Comparison of ENCODE assay signal across 9 cellular contexts in the genomic region with DNA sequence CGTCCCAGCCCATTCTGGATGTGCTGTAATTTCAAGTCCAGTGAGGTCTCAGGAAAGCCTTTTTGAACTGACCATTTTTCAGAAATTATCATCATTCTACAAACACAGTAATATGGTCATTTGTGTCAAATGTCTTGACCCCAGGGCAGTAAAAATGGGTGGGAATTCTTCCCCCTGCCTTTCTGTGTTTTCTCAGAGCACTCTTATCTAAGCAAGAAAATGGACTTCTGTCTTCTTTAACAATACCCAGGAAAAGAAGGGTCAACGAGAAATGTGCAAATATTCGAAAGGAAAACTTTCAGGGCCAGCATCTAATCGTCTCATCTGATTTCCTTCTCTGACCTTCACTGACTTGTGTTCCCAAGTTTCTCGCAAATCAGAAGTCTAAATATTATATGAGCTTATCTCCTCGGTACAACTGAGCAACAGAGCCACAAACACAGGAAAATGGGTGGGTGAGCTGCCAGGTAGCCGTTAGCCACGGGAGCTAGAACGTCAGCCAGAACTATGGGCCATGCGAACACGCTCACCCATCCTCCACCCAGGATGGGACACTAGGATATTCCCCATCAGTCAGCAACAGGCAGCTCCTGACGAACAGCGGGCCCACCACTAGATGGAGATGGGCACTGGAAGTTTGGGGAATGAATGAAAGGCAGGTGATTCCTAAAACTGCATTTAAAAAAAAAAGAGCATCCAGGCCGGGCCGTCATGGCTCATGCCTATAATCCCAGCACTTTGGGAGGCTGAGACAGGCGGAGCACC. TPM values are rescaled to one million over a fixed set of nuclear protein-coding genes. Genes with fewer than 3 reads are reported as not detected.
DNase-seq lines count a peak whose midpoint lies in the region; ATAC-seq and TF ChIP-seq lines count a peak whose summit lies in the region.
"Had no signal": no experiment of that assay in that cellular context is flagged by ENCODE, and none has a peak within 500 bp of the region (broad histone marks: within the 10 kb centered on the region; RNA-seq: fewer than 3 reads in every experiment).

No MANE protein-coding gene starts in this region.

- CTCF ChIA-PET in IMR-90 (lab: Yijun Ruan, JAX) = interaction anchor here (0.5 to 1.4 kb wide), 4 partner anchors 68 to 218 kb away, joined by 3 to 7 read pairs (median 4); no protein-coding TSS in a partner anchor
- CTCF ChIA-PET in CD4-positive, alpha-beta memory T cell (lab: Charles Lee; ENCODE audit: partially characterized antibody) = interaction anchor here (0.6 to 1.8 kb wide), 6 partner anchors 70 to 217 kb away, joined by 3 to 5 read pairs (median 3); no protein-coding TSS in a partner anchor

- ATAC-seq in IMR-90 (ENCODE audit: low read depth) = no peak
- peak; percentile 56 to 71 (median 61) for ATAC-seq in right lobe of liver
- ATAC-seq in HG02885 (IDR thresholded peaks at IDR 0.05; ENCODE audit: poor library complexity, unreplicated experiment) = no peak

- H3K4me2 ChIP-seq in IMR-90 (ENCODE audit: low read depth, low read length) = no peak overlapping the region

- H3K27ac ChIP-seq in IMR-90 (ENCODE audit: insufficient read depth, low read length) = no peak overlapping the region
- peak overlapping the region in 2 of 3 donors; percentile 21 to 24 for H3K27ac ChIP-seq in right lobe of liver
- H3K27ac ChIP-seq in CD4-positive, alpha-beta memory T cell (ENCODE audit: low read depth, low read length) = no peak overlapping the region

- no peak overlapping the region for H2AK9ac ChIP-seq in IMR-90 (replicated peaks; ENCODE audit: low read depth, low read length, poor library complexity)

- no peak overlapping the region for H3K23ac ChIP-seq in IMR-90 (ENCODE audit: low read depth, low read length)

- POLR2A ChIA-PET in IMR-90 (lab: Charles Lee; ENCODE audit: unreplicated experiment) = no interaction called here
- POLR2A ChIA-PET in CD4-positive, alpha-beta memory T cell (lab: Charles Lee; ENCODE audit: partially characterized antibody) = no interaction called here

- no peak overlapping the region for H3K56ac ChIP-seq in IMR-90 (ENCODE audit: extremely low read depth, insufficient read depth, low read length)

- H3K4me3 Mint-ChIP-seq in CD4-positive, alpha-beta memory T cell = no peak overlapping the region

- H3K4me1 ChIP-seq in IMR-90 (ENCODE audit: control insufficient read depth, insufficient read depth, low read length) = peaks cover 15% of the 10 kb centered on the region
- peaks cover 0 to 30% (median 5%) of the 10 kb centered on the region in 4 donors for H3K4me1 ChIP-seq in right lobe of liver
- peaks cover 13% of the 10 kb centered on the region for H3K4me1 ChIP-seq in CD4-positive, alpha-beta memory T cell (ENCODE audit: insufficient read depth, low read length)

- no peak overlapping the region for H3K9ac ChIP-seq in IMR-90 (ENCODE audit: low read depth, low read length)

- H4K91ac ChIP-seq in IMR-90 (ENCODE audit: insufficient read depth, low read depth, low read length) = peak overlapping the region; percentile 16; the same call in 1 of the 2 replicates

- no peaks in the 10 kb centered on the region for H3K79me1 ChIP-seq in IMR-90 (ENCODE audit: low read depth in 1 of 2, low read length in 2 of 2)

- peaks cover 7 to 9% of the 10 kb centered on the region in 2 donors for H3K27me3 Mint-ChIP-seq in CD4-positive, alpha-beta memory T cell

- H3K4me1 Mint-ChIP-seq in CD4-positive, alpha-beta memory T cell = peaks cover 11 to 17% (median 12%) of the 10 kb centered on the region in 4 donors

- H3K4ac ChIP-seq in IMR-90 (ENCODE audit: low read depth, low read length) = peak overlapping the region; percentile 47

- dilution Hi-C loops in IMR-90 (cut with HindIII; ENCODE audit: low sequenced_read_pairs, unreplicated experiment) = no loop called here

- H3K9me3 Mint-ChIP-seq in CD4-positive, alpha-beta memory T cell = no peaks in the 10 kb centered on the region

- H2BK15ac ChIP-seq in IMR-90 (ENCODE audit: low read depth, low read length) = peak overlapping the region; percentile 23; the same call in 1 of the 3 replicates

- DNase-seq in AG09309 (ENCODE audit: low read depth) (no peak), IMR-90 (peak; percentile 28), cardiac fibroblast (ENCODE audit: low read depth in 2 of 2) (peak; percentile 41 to 60), right lobe of liver (peak; percentile 74 to 80 (median 79)), NCI-H1417 (lab: John Stamatoyannopoulos, UW) (no peak), NCI-H128 (lab: John Stamatoyannopoulos, UW; ENCODE audit: unreplicated experiment) (no peak)
- DNase-seq in CD4-positive, alpha-beta memory T cell = no peak
- DNase-seq: activated CD4-positive, alpha-beta T cell treated with anti-CD3 and anti-CD28 coated beads, Interleukin-2, amount 50 U/mL, for 4 hours had no signal

- H2BK20ac ChIP-seq in IMR-90 (ENCODE audit: low read depth, low read length) = peak overlapping the region; percentile 70

- H3K4me3 ChIP-seq in AG09309 (ENCODE audit: control insufficient read depth, low read depth, low read length) = no peak overlapping the region
- no peak overlapping the region for H3K4me3 ChIP-seq in IMR-90 (ENCODE audit: insufficient read depth, low read depth, low read length)
- H3K4me3 ChIP-seq in cardiac fibroblast (replicated peaks in 1 of 2; ENCODE audit: low read depth in 2 of 2, low read length in 2 of 2) = no peak overlapping the region
- no peak overlapping the region for H3K4me3 ChIP-seq in right lobe of liver
- H3K4me3 ChIP-seq in CD4-positive, alpha-beta memory T cell (ENCODE audit: low read length in 2 of 2) = no peak overlapping the region

- H3K36me3 ChIP-seq in IMR-90 (ENCODE audit: control insufficient read depth, insufficient read depth, low read length) = no peaks in the 10 kb centered on the region
- H3K36me3 ChIP-seq in right lobe of liver = no peaks in the 10 kb centered on the region
- H3K36me3 ChIP-seq in CD4-positive, alpha-beta memory T cell (ENCODE audit: insufficient read depth, low read length) = no peaks in the 10 kb centered on the region

- H3K18ac ChIP-seq in IMR-90 (ENCODE audit: low read depth, low read length) = no peak overlapping the region

- no TSS peak for BruUV-seq in IMR-90 (replicated peaks; lab: Mats Ljungman, UMichigan)

- no peak overlapping the region for H2AFZ ChIP-seq in IMR-90 (replicated peaks; ENCODE audit: low read length, poor library complexity)

- intact Hi-C loops in IMR-90 (cut with micrococcal nuclease) = no loop called here
- intact Hi-C loops in right lobe of liver (cut with DNase I) = loop anchor here (5.0 kb wide), 2 partner anchors 125 to 215 kb away; no protein-coding TSS in a partner anchor
- intact Hi-C loops in CD4-positive, alpha-beta memory T cell (cut with micrococcal nuclease) = no loop called here

- WGBS in IMR-90 (ENCODE audit: extremely low coverage in 2 of 2, insufficient read length in 1 of 2), 2 experiments = 80% methylated on average over 1 of the region's 16 CpGs; no CpG with 5 or more reads in 1 of the 2 experiments
- 34% methylated on average over 15 of the region's 16 CpGs for WGBS in right lobe of liver (ENCODE audit: insufficient coverage, low coverage, low lambda C conversion rate, missing lambda C conversion rate)

- in situ Hi-C loops in IMR-90 (cut with MboI; ENCODE audit: low sequenced_read_pairs) = loop anchor here (5.0 kb wide), 1 partner anchor 115 kb away; no protein-coding TSS in a partner anchor

- no peak overlapping the region for H3K14ac ChIP-seq in IMR-90 (replicated peaks; ENCODE audit: low read depth, low read length)

- no peaks in the 10 kb centered on the region for H3K27me3 ChIP-seq in IMR-90 (ENCODE audit: control insufficient read depth, insufficient read depth, low read length)
- H3K27me3 ChIP-seq in right lobe of liver = no peaks in the 10 kb centered on the region
- H3K27me3 ChIP-seq in CD4-positive, alpha-beta memory T cell (ENCODE audit: insufficient read depth, low read length) = no peaks in the 10 kb centered on the region

- H3K9me1 ChIP-seq in IMR-90 (ENCODE audit: insufficient read depth, low read length) = peaks cover 17% of the 10 kb centered on the region

- H3K27ac Mint-ChIP-seq in CD4-positive, alpha-beta memory T cell = no peak overlapping the region

- H2AK5ac ChIP-seq in IMR-90 (ENCODE audit: low read depth, low read length) = peak overlapping the region; percentile 69

- H3K9me3 ChIP-seq in IMR-90 (ENCODE audit: control insufficient read depth, insufficient read depth, low read length) (no peaks in the 10 kb centered on the region), right lobe of liver (no peaks in the 10 kb centered on the region)
- H3K9me3 ChIP-seq in CD4-positive, alpha-beta memory T cell (ENCODE audit: control insufficient read depth in 1 of 2, low read length in 2 of 2) = no peaks in the 10 kb centered on the region

- H4K5ac ChIP-seq in IMR-90 (ENCODE audit: low read depth, low read length) = no peak overlapping the region; the same call in 1 of the 2 replicates

- no peaks in the 10 kb centered on the region for H4K20me1 ChIP-seq in IMR-90 (ENCODE audit: insufficient read depth, low read length)

- H2BK5ac ChIP-seq in IMR-90 (ENCODE audit: low read depth, low read length, poor library complexity, severe bottlenecking) = no peak overlapping the region

- no peaks in the 10 kb centered on the region for H3K36me3 Mint-ChIP-seq in CD4-positive, alpha-beta memory T cell

- peak overlapping the region; percentile 35 for H2BK120ac ChIP-seq in IMR-90 (ENCODE audit: low read depth, low read length)

- no peak overlapping the region for H4K8ac ChIP-seq in IMR-90 (ENCODE audit: low read depth in 2 of 2, low read length in 2 of 2)

- TF ChIP-seq CTCF in AG09309 (IDR thresholded peaks at IDR 0.05; ENCODE audit: control insufficient read depth, insufficient read depth, low read depth, low read length, missing control alignments) (peak; percentile 51), IMR-90 (conservative IDR thresholded peaks at IDR 0.05; ENCODE audit: low read depth, low read length) (peak; percentile 39), cardiac fibroblast (IDR thresholded peaks at IDR 0.05; ENCODE audit: low read depth, low read length) (peak; percentile 48), right lobe of liver (IDR thresholded peaks at IDR 0.05) (peak; percentile 53 to 63 (median 60))

- peak; percentile 44; the same call in 1 of the 2 replicates for TF ChIP-seq RAD21 in IMR-90 (IDR thresholded peaks at IDR 0.05; ENCODE audit: low read length)

- TF ChIP-seq POLR2A in IMR-90 (IDR thresholded peaks at IDR 0.05; ENCODE audit: low read depth, low read length) = no peak
- TF ChIP-seq POLR2A in right lobe of liver (IDR thresholded peaks at IDR 0.05) = no peak

TF ChIP-seq in IMR-90, 13 proteins besides CTCF, POLR2A, EP300 and RAD21:
- TF ChIP-seq FOS (IDR thresholded peaks at IDR 0.05; ENCODE audit: low read depth, low read length) (no peak), SMC3 (IDR thresholded peaks at IDR 0.05; ENCODE audit: low read depth, low read length) (peak; percentile 39; the same call in 1 of the 2 replicates)

RNA-seq across cellular contexts. Expression of gene VWF, which starts 57.1 kb away (rescaled TPM):
- under 0.01 TPM in 2 replicates for total RNA-seq in IMR-90 (2012; rRNA removed)
- polyA plus RNA-seq in IMR-90 (2012; rRNA removed) = 0.09 and 0.10 TPM in 2 replicates
- polyA plus RNA-seq in IMR-90 (2012; cell fraction: cytosol; rRNA removed) = 0.04 and 0.11 TPM in 2 replicates
- 0.14 and 0.34 TPM in 2 replicates for polyA plus RNA-seq in IMR-90 (2012; cell fraction: nucleus; rRNA removed; ENCODE audit: low replicate concordance)
- total RNA-seq in right lobe of liver = 10 to 100 TPM in 3 of 6 experiments, 1 to 10 TPM in 3; 5.7 to 16.6 (median 9.6) TPM
- total RNA-seq in CD4-positive, alpha-beta memory T cell = under 1 TPM; 0.03 to 0.17 TPM
- under 1 TPM in 1 of 2 donors, not detected in 1; 0.15 TPM for polyA plus RNA-seq in CD4-positive, alpha-beta memory T cell

Comparison
In these comparisons a context has a peak if more than half of its experiments do, and no peak if none do; other contexts are left out.
1. DNase-seq: peak in IMR-90 (single experiment), cardiac fibroblast (2 of 2) and right lobe of liver (3 of 3); none in AG09309 (single experiment), NCI-H1417 (0 of 3), CD4-positive, alpha-beta memory T cell (0 of 5) and NCI-H128 (single experiment).
2. ATAC-seq: peak in right lobe of liver (4 of 4); none in IMR-90 (single experiment) and HG02885 (single experiment).
3. H3K27ac ChIP-seq: peak in right lobe of liver (2 of 3); none in IMR-90 (single experiment) and CD4-positive, alpha-beta memory T cell (single experiment).
4. intact Hi-C loops: an anchor here in right lobe of liver (5.0 kb wide); none called in IMR-90 and CD4-positive, alpha-beta memory T cell.
5. Peak in every context shown above with its lines, with median percentiles within 50 percentile points of each other: CTCF ChIP-seq.